Comparison of ENCODE assay signal across 8 cellular contexts in the genomic region with DNA sequence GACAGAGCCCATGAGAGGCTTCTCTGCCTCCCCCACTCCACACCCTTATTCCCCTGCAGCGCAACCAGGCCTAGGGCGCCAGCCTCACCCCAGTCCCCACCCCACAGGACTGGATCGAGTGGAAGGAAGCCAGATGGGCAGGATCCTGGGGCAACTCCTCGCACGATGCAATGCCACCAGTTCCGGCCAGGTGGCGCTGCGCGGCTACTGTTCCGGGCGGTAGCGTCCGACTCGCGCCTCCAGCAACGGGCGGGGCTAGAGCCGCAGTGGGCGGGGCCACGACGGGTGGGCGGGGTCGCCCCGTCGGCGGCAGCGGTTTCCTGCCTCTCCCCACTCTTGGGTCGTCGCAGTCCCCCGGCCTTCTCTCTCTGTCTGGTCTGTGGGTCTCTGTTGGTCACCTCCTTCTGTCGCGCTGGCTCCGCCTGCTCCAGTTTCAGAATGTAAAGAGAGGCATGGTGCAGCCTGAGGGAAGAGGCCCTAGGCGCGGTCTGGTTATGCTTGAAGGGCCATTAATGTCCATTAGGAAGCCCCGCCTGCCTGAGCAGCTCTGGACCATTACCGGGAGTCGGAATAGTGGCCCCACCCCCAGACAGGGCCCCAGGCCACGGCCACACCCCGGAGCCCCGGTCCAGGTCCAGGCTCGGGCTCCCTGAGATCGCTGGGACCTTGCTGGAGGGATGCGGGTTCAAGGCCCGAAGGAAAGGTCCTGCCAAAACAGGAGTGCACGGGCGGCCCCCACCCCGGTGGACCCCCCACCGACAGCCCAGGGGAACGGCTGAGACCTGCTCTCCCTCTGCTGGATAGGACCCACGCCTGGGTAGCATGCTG. TPM values are rescaled to one million over a fixed set of nuclear protein-coding genes. Genes with fewer than 3 reads are reported as not detected.
DNase-seq lines count a peak whose midpoint lies in the region; ATAC-seq and TF ChIP-seq lines count a peak whose summit lies in the region.

No MANE protein-coding gene starts in this region.

- peak overlapping the region; percentile 85 for H3K4me3 Mint-ChIP-seq in activated CD4-positive, alpha-beta T cell treated with anti-CD3 and anti-CD28 coated beads, Interleukin-2, amount 10 ng/mL, durations not matched to agents 24 days and 14 days

- no peaks in the 10 kb centered on the region for H3K9me3 ChIP-seq in left lung

- peaks cover 49% of the 10 kb centered on the region for H3K27me3 Mint-ChIP-seq in activated CD4-positive, alpha-beta T cell treated with anti-CD3 and anti-CD28 coated beads, Interleukin-2, amount 10 ng/mL, durations not matched to agents 24 days and 14 days

- no peaks in the 10 kb centered on the region for H3K36me3 ChIP-seq in left lung

- H3K27ac Mint-ChIP-seq in activated CD4-positive, alpha-beta T cell treated with anti-CD3 and anti-CD28 coated beads, Interleukin-2, amount 10 ng/mL, durations not matched to agents 24 days and 14 days = peak overlapping the region; percentile 48

- no peaks in the 10 kb centered on the region for H3K36me3 Mint-ChIP-seq in activated CD4-positive, alpha-beta T cell treated with anti-CD3 and anti-CD28 coated beads, Interleukin-2, amount 10 ng/mL, durations not matched to agents 24 days and 14 days (ENCODE audit: low read depth)

- ATAC-seq in HG03103 (IDR thresholded peaks at IDR 0.05; ENCODE audit: low read depth, unreplicated experiment) (peak; percentile 71), left lung (peak; percentile 95)

- DNase-seq in NCI-H524 (lab: John Stamatoyannopoulos, UW) (peak; percentile 65 to 94), NCI-H524 treated with DMSO at 0.1 percent for 48 hours (lab: John Stamatoyannopoulos, UW) (no peak), NCI-H446 (lab: John Stamatoyannopoulos, UW) (peak; percentile 32 to 92), dedifferentiated amniotic fluid mesenchymal stem cell (ENCODE audit: extremely low spot score) (peak; percentile 81), left lung (peak; percentile 92 to 100)
- peak; percentile 99 for DNase-seq in activated CD4-positive, alpha-beta T cell treated with anti-CD3 and anti-CD28 coated beads, Interleukin-2, amount 10 ng/mL, durations not matched to agents 24 days and 14 days
- peak; percentile 92 for DNase-seq in stimulated activated CD4-positive, alpha-beta T cell treated with anti-CD3 and anti-CD28 coated beads, Interleukin-2, amount 100 ng/mL, for 4 hours (ENCODE audit: low read depth)

- H3K27ac ChIP-seq in left lung = peak overlapping the region; percentile 50 to 71

- intact Hi-C loops in activated CD4-positive, alpha-beta T cell treated with anti-CD3 and anti-CD28 coated beads, Interleukin-2, amount 10 ng/mL, durations not matched to agents 24 days and 14 days (cut with micrococcal nuclease) = loop anchor here (1.0 kb wide), 2 partner anchors 24 to 117 kb away; partner anchors contain the start of genes NTHL1 and TSC2
- intact Hi-C loops in left lung (cut with DNase I) = loop anchor here in 1 of 2 donors (5.0 kb wide), 1 partner anchor 129 kb away; no protein-coding TSS in a partner anchor

- H3K4me1 ChIP-seq in left lung = peaks cover 21 to 62% of the 10 kb centered on the region in 2 donors

- peak; percentile 92 to 99 for TF ChIP-seq CTCF in left lung (IDR thresholded peaks at IDR 0.05)

- peak overlapping the region in 1 of 2 donors; percentile 29 for H3K4me3 ChIP-seq in left lung

- peaks cover 12% of the 10 kb centered on the region for H3K4me1 Mint-ChIP-seq in activated CD4-positive, alpha-beta T cell treated with anti-CD3 and anti-CD28 coated beads, Interleukin-2, amount 10 ng/mL, durations not matched to agents 24 days and 14 days

- H3K9me3 Mint-ChIP-seq in activated CD4-positive, alpha-beta T cell treated with anti-CD3 and anti-CD28 coated beads, Interleukin-2, amount 10 ng/mL, durations not matched to agents 24 days and 14 days = no peaks in the 10 kb centered on the region

- peaks cover 20 to 79% of the 10 kb centered on the region in 2 donors for H3K27me3 ChIP-seq in left lung

RNA-seq across cellular contexts. Expression of gene NHERF2, which starts 3.4 kb away (rescaled TPM):
- 1.3 and 1.8 TPM in 2 replicates for total RNA-seq in activated CD4-positive, alpha-beta T cell treated with anti-CD3 and anti-CD28 coated beads, Interleukin-2, amount 10 ng/mL, durations not matched to agents 24 days and 14 days
- 100 to 1,000 TPM; 186 to 349 TPM for total RNA-seq in left lung

RNA-seq across cellular contexts. Expression of gene NPW, which starts 3.7 kb away (rescaled TPM):
- 6.9 and 7.0 TPM in 2 replicates for total RNA-seq in activated CD4-positive, alpha-beta T cell treated with anti-CD3 and anti-CD28 coated beads, Interleukin-2, amount 10 ng/mL, durations not matched to agents 24 days and 14 days
- total RNA-seq in left lung = 1 to 10 TPM in 1 of 2 donors, under 1 TPM in 1; 0.94 to 3.1 TPM

RNA-seq across cellular contexts. Expression of gene ZNF598, which starts 13.7 kb away (rescaled TPM):
- total RNA-seq in activated CD4-positive, alpha-beta T cell treated with anti-CD3 and anti-CD28 coated beads, Interleukin-2, amount 10 ng/mL, durations not matched to agents 24 days and 14 days = 93.9 and 99.0 TPM in 2 replicates
- 10 to 100 TPM; 31.5 to 45.9 TPM for total RNA-seq in left lung

RNA-seq across cellular contexts. Expression of gene NTHL1, which starts 24.3 kb away (rescaled TPM):
- 50.3 and 57.7 TPM in 2 replicates for total RNA-seq in activated CD4-positive, alpha-beta T cell treated with anti-CD3 and anti-CD28 coated beads, Interleukin-2, amount 10 ng/mL, durations not matched to agents 24 days and 14 days
- total RNA-seq in left lung = 10 to 100 TPM; 19.4 to 29.8 TPM

RNA-seq across cellular contexts. Expression of gene TSC2, which starts 24.5 kb away (rescaled TPM):
- total RNA-seq in activated CD4-positive, alpha-beta T cell treated with anti-CD3 and anti-CD28 coated beads, Interleukin-2, amount 10 ng/mL, durations not matched to agents 24 days and 14 days = 98.8 and 99.8 TPM in 2 replicates
- 100 to 1,000 TPM; 116 to 126 TPM for total RNA-seq in left lung

Comparison
In these comparisons a context has a peak if more than half of its experiments do, and no peak if none do; other contexts are left out.
1. RNA of gene NHERF2, which starts 3.4 kb away (total RNA-seq): 186 to 349 TPM in left lung; 1.3 to 1.8 TPM in activated CD4-positive, alpha-beta T cell treated with anti-CD3 and anti-CD28 coated beads, Interleukin-2, amount 10 ng/mL, durations not matched to agents 24 days and 14 days; every median in the first group is over 10 times any median in the second.